Comparison of ENCODE assay signal across 1 cellular context in genomic region chr5:16934669-16935068, GRCh38.
TF ChIP-seq lines count a peak whose summit lies in the region.

No MANE protein-coding gene starts in this region.

TF ChIP-seq in GM12878, 131 proteins besides CTCF, POLR2A, EP300 and RAD21 (continued from another document):
- TF ChIP-seq E2F4 (IDR thresholded peaks at IDR 0.05; ENCODE audit: low read depth, low read length) = no peak
TF ChIP-seq in GM12878: peak in this region for 0.
